In the genomic region with DNA sequence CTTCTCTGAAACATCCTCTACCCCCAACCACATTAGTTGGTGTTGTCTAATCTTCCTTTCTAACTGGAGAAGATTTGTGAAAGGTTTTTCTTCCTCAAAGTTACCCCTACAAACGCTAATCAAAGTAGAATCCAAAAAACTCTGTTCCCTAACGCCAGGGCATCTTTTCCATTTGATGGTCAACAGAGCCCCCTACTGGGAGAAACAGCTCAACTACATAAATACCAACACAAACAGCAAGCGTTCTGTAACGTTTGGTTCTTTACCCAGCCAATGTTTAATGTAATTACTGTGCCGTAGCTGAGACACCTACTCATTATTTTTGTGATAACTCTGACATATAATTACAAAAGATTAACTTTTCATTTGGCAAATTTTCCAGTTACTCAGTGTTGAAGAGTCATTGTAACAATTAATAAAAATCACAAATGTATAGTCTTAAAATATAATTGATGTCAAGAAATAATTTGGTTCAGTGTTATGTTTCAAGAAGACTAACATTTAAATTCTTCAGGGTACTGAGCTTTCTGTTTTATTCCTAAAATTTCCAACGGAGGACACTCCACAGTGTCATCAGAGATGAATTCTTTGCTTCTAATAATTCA, we compare ENCODE assay signal across 8 cellular contexts.
A peak's percentile ranks its signal among the peaks of the same experiment; 100 is the strongest.
DNase-seq lines count a peak whose midpoint lies in the region; ATAC-seq and TF ChIP-seq lines count a peak whose summit lies in the region.

No MANE protein-coding gene starts in this region.

- H3K27me3 ChIP-seq in trophoblast cell (ENCODE audit: insufficient read depth, low read length): no peaks in the 10 kb centered on the region

- no peak overlapping the region for H3K4ac ChIP-seq in trophoblast cell (ENCODE audit: low read depth, low read length)

- peak; percentile 80 for DNase-seq in AG08395 (ENCODE audit: low spot score)
- DNase-seq in NCI-H146 treated with DMSO at 0.1 percent for 48 hours (lab: John Stamatoyannopoulos, UW; ENCODE audit: unreplicated experiment): peak; percentile 7
- peak; percentile 47 for DNase-seq in glomerular endothelial cell (ENCODE audit: extremely low read depth, low read depth, low spot score)
- DNase-seq in trophoblast cell: peak; percentile 47 to 86
- no peak for DNase-seq in activated CD4-positive, CD25-positive, alpha-beta regulatory T cell (lab: John Stamatoyannopoulos, UW)

- no peak overlapping the region for H4K91ac ChIP-seq in trophoblast cell (ENCODE audit: low read depth, low read length)

- H2BK120ac ChIP-seq in trophoblast cell (ENCODE audit: insufficient read depth, low read length, poor library complexity): no peak overlapping the region

- no peak overlapping the region for H2AK5ac ChIP-seq in trophoblast cell (ENCODE audit: low read length)

- no peaks in the 10 kb centered on the region for H3K9me3 ChIP-seq in trophoblast cell (ENCODE audit: insufficient read depth, low read depth, low read length)

- H3K27ac ChIP-seq in VCaP (no peak overlapping the region), trophoblast cell (ENCODE audit: low read depth, low read length) (no peak overlapping the region)

- no peak overlapping the region for H2BK12ac ChIP-seq in trophoblast cell (ENCODE audit: low read length)

- no peak overlapping the region for H3K23ac ChIP-seq in trophoblast cell (ENCODE audit: low read length)

- H4K12ac ChIP-seq in trophoblast cell (ENCODE audit: low read depth, low read length): no peak overlapping the region

- H3K18ac ChIP-seq in trophoblast cell (ENCODE audit: low read length): no peak overlapping the region

- H2AFZ ChIP-seq in trophoblast cell (ENCODE audit: insufficient read depth, low read length, poor library complexity): no peak overlapping the region

- no peaks in the 10 kb centered on the region for H3K4me1 ChIP-seq in trophoblast cell (ENCODE audit: control insufficient read depth in 1 of 2, insufficient read depth in 2 of 2, low read length in 2 of 2)

- H3K79me1 ChIP-seq in trophoblast cell (ENCODE audit: low read length): no peaks in the 10 kb centered on the region

- H3K14ac ChIP-seq in trophoblast cell (ENCODE audit: low read length): no peak overlapping the region

- peak; percentile 77 for ATAC-seq in HG02798 (IDR thresholded peaks at IDR 0.05; ENCODE audit: poor library complexity, unreplicated experiment)

- H4K8ac ChIP-seq in trophoblast cell (ENCODE audit: low read depth, low read length): no peak overlapping the region

- H3K79me2 ChIP-seq in trophoblast cell (ENCODE audit: control insufficient read depth, insufficient read depth, low read length, poor library complexity): no peaks in the 10 kb centered on the region

- H2BK5ac ChIP-seq in trophoblast cell (ENCODE audit: low read depth, low read length, poor library complexity): no peak overlapping the region

- no peak overlapping the region for H3K4me2 ChIP-seq in trophoblast cell (ENCODE audit: low read length)

- H3K4me3 ChIP-seq in trophoblast cell (ENCODE audit: low read depth, low read length): no peak overlapping the region

- no peak overlapping the region for H3K9ac ChIP-seq in trophoblast cell (ENCODE audit: low read length)

- WGBS in trophoblast cell (ENCODE audit: extremely low coverage, insufficient coverage, insufficient read length): no CpG with 5 or more reads among the region's 6 CpGs

- H3K36me3 ChIP-seq in trophoblast cell (ENCODE audit: control insufficient read depth in 1 of 2, insufficient read depth in 2 of 2, low read length in 2 of 2): no peaks in the 10 kb centered on the region

- TF ChIP-seq CTCF in GM12873 (IDR thresholded peaks at IDR 0.05; ENCODE audit: insufficient read depth, low read depth, low read length, missing control alignments) (peak; percentile 72), VCaP (conservative IDR thresholded peaks at IDR 0.05) (peak; percentile 76)

Comparison
In these comparisons a context has a peak if more than half of its experiments do, and no peak if none do; other contexts are left out.
1. DNase-seq: peak in AG08395 (single experiment), NCI-H146 treated with DMSO at 0.1 percent for 48 hours (single experiment), glomerular endothelial cell (single experiment) and trophoblast cell (2 of 2); none in activated CD4-positive, CD25-positive, alpha-beta regulatory T cell (0 of 4).